ENCODE assay signal across 25 cellular contexts in genomic region chr1:22756053-22756730, GRCh38.
"Had no signal": no experiment of that assay in that cellular context is flagged by ENCODE, and none has a peak within 500 bp of the region (broad histone marks: within the 10 kb centered on the region; RNA-seq: fewer than 3 reads in every experiment).

No MANE protein-coding gene starts in this region.

- H3K4me1 Mint-ChIP-seq: natural killer cell; stimulated activated naive B cell treated with anti-CD40 and anti-IgM and Interleukin-4, amounts not matched to agents 10 μg/mL and 1 μg/mL and 100 μg/mL, for 72 hours had no signal

- H3K27ac Mint-ChIP-seq: dendritic cell treated with granulocyte-macrophage colony-stimulating factor and Interleukin-4, amounts not matched to agents 40 ng/mL and 50 ng/mL, for 4 days; natural killer cell; stimulated activated naive B cell treated with anti-CD40 and anti-IgM and Interleukin-4, amounts not matched to agents 10 μg/mL and 1 μg/mL and 100 μg/mL, for 72 hours had no signal

- H3K4me1 ChIP-seq: gastrocnemius medialis had no signal

- ATAC-seq: gastrocnemius medialis, left lobe of liver, natural killer cell had no signal

- H3K27ac ChIP-seq: epithelial cell of prostate, esophagus muscularis mucosa, gastrocnemius medialis, heart right ventricle, neutrophil, sigmoid colon, skin epidermis, stomach, thoracic aorta, transverse colon had no signal

- H3K9me3 Mint-ChIP-seq: dendritic cell treated with granulocyte-macrophage colony-stimulating factor and Interleukin-4, amounts not matched to agents 40 ng/mL and 50 ng/mL, for 4 days; natural killer cell; stimulated activated naive B cell treated with anti-CD40 and anti-IgM and Interleukin-4, amounts not matched to agents 10 μg/mL and 1 μg/mL and 100 μg/mL, for 72 hours had no signal

- H3K36me3 Mint-ChIP-seq: natural killer cell; stimulated activated naive B cell treated with anti-CD40 and anti-IgM and Interleukin-4, amounts not matched to agents 10 μg/mL and 1 μg/mL and 100 μg/mL, for 72 hours had no signal

- H3K9me3 ChIP-seq: esophagus muscularis mucosa, gastrocnemius medialis, heart right ventricle, neutrophil, sigmoid colon, stomach, thoracic aorta, transverse colon had no signal

- FAIRE-seq: colon, endometrium, islet of Langerhans had no signal

- H3K4me3 ChIP-seq: esophagus muscularis mucosa, gastrocnemius medialis, heart right ventricle, sigmoid colon, skin epidermis, stomach, thoracic aorta, transverse colon had no signal

- DNase-seq: cerebellar nuclear complex; effector CD4-positive, alpha-beta T cell; gastrocnemius medialis; heart right ventricle; hypothalamus; kidney glomerular epithelial cell; mammary epithelial cell; natural killer cell; sigmoid colon; stimulated activated CD4-positive, alpha-beta T cell treated with anti-CD3 and anti-CD28 coated beads, Interleukin-2, amount 100 ng/mL, for 24 hours; stimulated activated CD4-positive, alpha-beta T cell treated with anti-CD3 and anti-CD28 coated beads, Interleukin-4, amount 100 ng/mL, for 4 hours; stimulated activated naive B cell treated with anti-CD40 and anti-IgM and Interleukin-4, amounts not matched to agents 10 μg/mL and 1 μg/mL and 100 μg/mL, for 72 hours; stomach; substantia nigra; transverse colon had no signal

- H3K4me3 Mint-ChIP-seq: dendritic cell treated with granulocyte-macrophage colony-stimulating factor and Interleukin-4, amounts not matched to agents 40 ng/mL and 50 ng/mL, for 4 days; natural killer cell; stimulated activated naive B cell treated with anti-CD40 and anti-IgM and Interleukin-4, amounts not matched to agents 10 μg/mL and 1 μg/mL and 100 μg/mL, for 72 hours had no signal

- H3K36me3 ChIP-seq: esophagus muscularis mucosa, gastrocnemius medialis, heart right ventricle, neutrophil, sigmoid colon, stomach, thoracic aorta, transverse colon had no signal

- H3K27me3 ChIP-seq: gastrocnemius medialis, neutrophil, sigmoid colon, transverse colon had no signal
